In genomic region chr1:181423301-181423918, GRCh38 we compare ENCODE assay signal across 8 cellular contexts. TPM values are rescaled to one million over a fixed set of nuclear protein-coding genes. Genes with fewer than 3 reads are reported as not detected.
DNase-seq lines count a peak whose midpoint lies in the region; ATAC-seq, FAIRE-seq and TF ChIP-seq lines count a peak whose summit lies in the region.
"Had no signal": no experiment of that assay in that cellular context is flagged by ENCODE, and none has a peak within 500 bp of the region (broad histone marks: within the 10 kb centered on the region; RNA-seq: fewer than 3 reads in every experiment).

No MANE protein-coding gene starts in this region.

- POLR2A ChIA-PET in OCI-LY7 (lab: Charles Lee), result no interaction called here
- POLR2A ChIA-PET in GM12878 (lab: Charles Lee), result interaction anchor here (0.6 kb wide), 1 partner anchor 535 kb away, joined by 3 read pairs; no protein-coding TSS in a partner anchor

- H3K4me3 ChIP-seq in OCI-LY7 (ENCODE audit: low read depth, low read length, poor library complexity, severe bottlenecking) (no peak overlapping the region), GM12878 (no peak overlapping the region), liver (ENCODE audit: low read depth in 1 of 3, low read length in 3 of 3) (no peak overlapping the region)

- H3K4me1 ChIP-seq in OCI-LY7 (ENCODE audit: insufficient read depth, low read length, poor library complexity, severe bottlenecking), result no peaks in the 10 kb centered on the region
- H3K4me1 ChIP-seq in GM12878 (ENCODE audit: control insufficient read depth, insufficient read depth, low read length), result peaks cover 19% of the 10 kb centered on the region
- peaks cover 0 to 3% (median 0%) of the 10 kb centered on the region in 4 donors for H3K4me1 ChIP-seq in liver (ENCODE audit: control insufficient read depth in 4 of 4, insufficient read depth in 4 of 4, low read length in 3 of 4)

- H3K79me2 ChIP-seq in OCI-LY7 (ENCODE audit: insufficient read depth, low read depth, low read length) (no peaks in the 10 kb centered on the region), GM12878 (ENCODE audit: control insufficient read depth, insufficient read depth, low read length) (no peaks in the 10 kb centered on the region)

- no peaks in the 10 kb centered on the region for H3K9me2 ChIP-seq in OCI-LY7 (ENCODE audit: insufficient read depth, low read length)

- intact Hi-C loops in OCI-LY7 (cut with micrococcal nuclease; ENCODE audit: unreplicated experiment) (loop anchor here (1.0 to 5.0 kb wide), 2 partner anchors 233 to 541 kb away; no protein-coding TSS in a partner anchor), GM12878 (cut with micrococcal nuclease; ENCODE audit: unreplicated experiment) (loop anchor here (5.0 to 10.0 kb wide), 2 partner anchors 106 to 539 kb away; no protein-coding TSS in a partner anchor)

- no peak for TF ChIP-seq POLR2A in GM12878 (IDR thresholded peaks at IDR 0.05; ENCODE audit: low read depth, low read length)

- H3K27me3 ChIP-seq in GM12878 (replicated peaks in 1 of 2; ENCODE audit: control insufficient read depth in 2 of 2, insufficient read depth in 2 of 2, low read length in 1 of 2) (no peaks in the 10 kb centered on the region; a peak in 2 of 4 replicates), liver (ENCODE audit: control insufficient read depth in 4 of 4, insufficient read depth in 4 of 4, low read length in 3 of 4) (peaks cover 0 to 7% (median 0%) of the 10 kb centered on the region in 4 donors)

- H2AFZ ChIP-seq in OCI-LY7 (ENCODE audit: low read length) (no peak overlapping the region), GM12878 (ENCODE audit: control insufficient read depth, low read depth, low read length) (no peak overlapping the region)

- CTCF ChIA-PET in OCI-LY7 (lab: Charles Lee; ENCODE audit: unreplicated experiment) (interaction anchor here (0.9 kb wide), 1 partner anchor 24 kb away, joined by 3 read pairs; no protein-coding TSS in a partner anchor), GM12878 (lab: Yijun Ruan, JAX) (interaction anchor here (0.7 to 3.0 kb wide), 11 partner anchors 21 to 519 kb away, joined by 3 to 32 read pairs (median 3); no protein-coding TSS in a partner anchor)

- TF ChIP-seq CTCF in OCI-LY7 (conservative IDR thresholded peaks at IDR 0.05; ENCODE audit: low read length) (peak; percentile 70), GM12878 (IDR thresholded peaks at IDR 0.05 in 2 of 3, conservative IDR thresholded peaks at IDR 0.05 in 1 of 3; ENCODE audit: control insufficient read depth in 2 of 3, extremely low read depth in 1 of 3, insufficient read depth in 1 of 3, low read depth in 3 of 3, low read length in 3 of 3) (peak; percentile 37 to 52 (median 48); a peak in 5 of 6 replicates), liver (IDR thresholded peaks at IDR 0.05; ENCODE audit: low read depth, low read length, missing input control) (peak; percentile 30)

- no peaks in the 10 kb centered on the region for H3K36me3 ChIP-seq in OCI-LY7 (ENCODE audit: insufficient read depth, low read length)
- H3K36me3 ChIP-seq in GM12878 (ENCODE audit: control insufficient read depth in 2 of 2, insufficient read depth in 2 of 2, low read length in 1 of 2), result no peaks in the 10 kb centered on the region
- no peaks in the 10 kb centered on the region for H3K36me3 ChIP-seq in liver (ENCODE audit: control insufficient read depth in 4 of 4, insufficient read depth in 3 of 4, low read depth in 1 of 4, low read length in 3 of 4)

- TF ChIP-seq RAD21 in GM12878 (IDR thresholded peaks at IDR 0.05; ENCODE audit: insufficient read depth, low read depth, low read length) (peak; percentile 65), liver (IDR thresholded peaks at IDR 0.05) (peak; percentile 42 to 62)

- H4K20me1 ChIP-seq in OCI-LY7 (ENCODE audit: insufficient read depth, low read length) (no peaks in the 10 kb centered on the region), GM12878 (ENCODE audit: control insufficient read depth, insufficient read depth) (no peaks in the 10 kb centered on the region)

- H3K4me2 ChIP-seq in OCI-LY7 (ENCODE audit: low read length) (no peak overlapping the region), GM12878 (ENCODE audit: control insufficient read depth, insufficient read depth) (no peak overlapping the region)

- peak; percentile 73 for ATAC-seq in GM12878

- SMC1A ChIA-PET in GM12878 (lab: Charles Lee; ENCODE audit: uncharacterized antibody, unreplicated experiment), result interaction anchor here (0.6 to 2.4 kb wide), 10 partner anchors 22 to 1054 kb away, joined by 3 to 10 read pairs (median 4); no protein-coding TSS in a partner anchor

- H3K27ac ChIP-seq in OCI-LY7 (ENCODE audit: low read depth, low read length, poor library complexity, severe bottlenecking) (no peak overlapping the region), GM12878 (ENCODE audit: control insufficient read depth, insufficient read depth) (no peak overlapping the region), liver (ENCODE audit: low read depth in 1 of 2, low read length in 2 of 2) (no peak overlapping the region)

- H3K9me3 ChIP-seq in OCI-LY7 (ENCODE audit: low read length), result no peaks in the 10 kb centered on the region
- H3K9me3 ChIP-seq in GM12878 (replicated peaks; ENCODE audit: control insufficient read depth, insufficient read depth, low read length), result peaks cover 1% of the 10 kb centered on the region; the same call in 2 of the 3 replicates
- H3K9me3 ChIP-seq in liver (ENCODE audit: control insufficient read depth in 4 of 4, low read length in 3 of 4), result no peaks in the 10 kb centered on the region

- DNase-seq in EH (ENCODE audit: low read depth), result peak; percentile 40
- peak; percentile 73 for DNase-seq in HT-29 (ENCODE audit: low spot score)
- DNase-seq in OCI-LY7 (ENCODE audit: low spot score), result peak; percentile 14
- DNase-seq in GM12878 (ENCODE audit: low read depth, low spot score), result no peak
- peak; percentile 58 for DNase-seq in urothelium cell line (ENCODE audit: low spot score)
- DNase-seq in amniotic stem cell (lab: John Stamatoyannopoulos, UW), result no peak
- DNase-seq: activated B cell treated with CpG ODN at 0.5 μM for 24 hours had no signal

- RAD21 ChIA-PET in GM12878 (lab: Charles Lee; ENCODE audit: unreplicated experiment), result interaction anchor here (0.6 to 2.6 kb wide), 10 partner anchors 14 to 908 kb away, joined by 3 to 21 read pairs (median 4); no protein-coding TSS in a partner anchor

- WGBS in GM12878 (ENCODE audit: insufficient coverage, insufficient replicate concordance, low lambda C conversion rate, missing lambda C conversion rate), result 33% methylated on average over 4 of the region's 4 CpGs
- WGBS in liver, result 20% methylated on average over 4 of the region's 4 CpGs

- in situ Hi-C loops in GM12878 (cut with MboI), result loop anchor here (5.0 kb wide), 1 partner anchor 236 kb away; no protein-coding TSS in a partner anchor

- no peak for TF ChIP-seq EP300 in GM12878 (IDR thresholded peaks at IDR 0.05; ENCODE audit: borderline replicate concordance in 1 of 2, control insufficient read depth in 1 of 2, low read depth in 2 of 2, low read length in 2 of 2)

- BruUV-seq in OCI-LY7 (replicated peaks; lab: Mats Ljungman, UMichigan) (no TSS peak), GM12878 (replicated peaks; lab: Mats Ljungman, UMichigan) (no TSS peak)

- H3K9ac ChIP-seq in GM12878 (ENCODE audit: control insufficient read depth, insufficient read depth, low read length) (no peak overlapping the region), liver (ENCODE audit: low read depth in 1 of 2, low read length in 2 of 2) (no peak overlapping the region)

- FAIRE-seq in GM12878 (lab: Jason Lieb, UNC), result peak; percentile 74
- FAIRE-seq in urothelium cell line (lab: Jason Lieb, UNC), result peak; percentile 81

TF ChIP-seq in GM12878, 131 proteins besides CTCF, POLR2A, EP300 and RAD21 (continues in another document):
- peak; percentile 45; the same call in 1 of the 2 replicates for TF ChIP-seq YY1 (IDR thresholded peaks at IDR 0.05; ENCODE audit: low read depth, low read length)

TF ChIP-seq in liver, 16 proteins besides CTCF, POLR2A, EP300 and RAD21 (continues in another document):
- TF ChIP-seq SP1 (IDR thresholded peaks at IDR 0.05) (no peak), JUND (IDR thresholded peaks at IDR 0.05) (no peak), YY1 (IDR thresholded peaks at IDR 0.05) (no peak)

RNA-seq across cellular contexts. Expression of gene CACNA1E, which starts 59.9 kb away (rescaled TPM):
- total RNA-seq in HT-29 (2014; rRNA removed; shearing (Covaris generic)), result not detected in 2 replicates
- not detected in 2 replicates for total RNA-seq in OCI-LY7 (2014; rRNA removed; shearing (Covaris generic))
- total RNA-seq in OCI-LY7 (2022) (not detected in 2 replicates), GM12878 (2014; rRNA removed) (12.9 TPM in 2 replicates), GM12878 (2014; rRNA removed; fragmentation: Illumina TruSeq; extraction: Trizol) (6.4 and 7.4 TPM in 2 replicates), GM12878 (2021) (19.4 and 22.0 TPM in 2 replicates), liver (under 1 TPM; under 0.01 to 0.08 TPM)
- 378 and 432 TPM in 2 replicates for total RNA-seq in GM12878 (2013; cell fraction: nucleolus; rRNA removed)
- polyA plus RNA-seq in GM12878 (2011; ENCODE audit: low read depth), result 3.4 TPM
- polyA plus RNA-seq in GM12878 (2011; rRNA removed) (13.6 and 20.5 TPM in 2 replicates), GM12878 (2014; fragmentation: Illumina TruSeq; extraction: Trizol) (5.1 and 5.7 TPM in 2 replicates), GM12878 (2014; fragmentation: Nextera tagmentation; extraction: Ambion mirVana) (1 to 10 TPM in 1 of 2 experiments, under 1 TPM in 1; 0.57 to 1.7 TPM), GM12878 (2014; rRNA removed) (10.2 and 10.3 TPM in 2 replicates), GM12878 (2016; fragmentation: Nextera tagmentation; extraction: Ambion mirVana) (1 to 10 TPM; 7.8 to 9.1 TPM), liver (under 1 TPM in 1 of 2 donors, not detected in 1; 0.01 TPM)
- 12.0 and 12.8 TPM in 2 replicates for polyA plus RNA-seq in GM12878 (2011; cell fraction: cytosol; rRNA removed)
- 112 and 120 TPM in 2 replicates for polyA plus RNA-seq in GM12878 (2011; cell fraction: nucleus; rRNA removed)
- 6.3 and 6.5 TPM in 2 replicates for polyA plus RNA-seq in GM12878 (2012)
- 83.5 and 100 TPM in 2 replicates for polyA minus RNA-seq in GM12878 (2011; rRNA and poly(A)+ RNA removed)
- polyA minus RNA-seq in GM12878 (2011; cell fraction: cytosol; rRNA and poly(A)+ RNA removed), result 12.8 and 16.5 TPM in 2 replicates
- 82.6 and 113 TPM in 2 replicates for polyA minus RNA-seq in GM12878 (2011; cell fraction: nucleus; rRNA and poly(A)+ RNA removed)

Comparison
In these comparisons a context has a peak if more than half of its experiments do, and no peak if none do; other contexts are left out.
1. DNase-seq: peak in EH (single experiment), HT-29 (single experiment), OCI-LY7 (single experiment) and urothelium cell line (single experiment); none in GM12878 (single experiment) and amniotic stem cell (single experiment).
2. Peak in every context shown above with its lines, with median percentiles within 50 percentile points of each other: CTCF ChIP-seq.